8 cellular contexts compared by ENCODE assay signal in the genomic region with DNA sequence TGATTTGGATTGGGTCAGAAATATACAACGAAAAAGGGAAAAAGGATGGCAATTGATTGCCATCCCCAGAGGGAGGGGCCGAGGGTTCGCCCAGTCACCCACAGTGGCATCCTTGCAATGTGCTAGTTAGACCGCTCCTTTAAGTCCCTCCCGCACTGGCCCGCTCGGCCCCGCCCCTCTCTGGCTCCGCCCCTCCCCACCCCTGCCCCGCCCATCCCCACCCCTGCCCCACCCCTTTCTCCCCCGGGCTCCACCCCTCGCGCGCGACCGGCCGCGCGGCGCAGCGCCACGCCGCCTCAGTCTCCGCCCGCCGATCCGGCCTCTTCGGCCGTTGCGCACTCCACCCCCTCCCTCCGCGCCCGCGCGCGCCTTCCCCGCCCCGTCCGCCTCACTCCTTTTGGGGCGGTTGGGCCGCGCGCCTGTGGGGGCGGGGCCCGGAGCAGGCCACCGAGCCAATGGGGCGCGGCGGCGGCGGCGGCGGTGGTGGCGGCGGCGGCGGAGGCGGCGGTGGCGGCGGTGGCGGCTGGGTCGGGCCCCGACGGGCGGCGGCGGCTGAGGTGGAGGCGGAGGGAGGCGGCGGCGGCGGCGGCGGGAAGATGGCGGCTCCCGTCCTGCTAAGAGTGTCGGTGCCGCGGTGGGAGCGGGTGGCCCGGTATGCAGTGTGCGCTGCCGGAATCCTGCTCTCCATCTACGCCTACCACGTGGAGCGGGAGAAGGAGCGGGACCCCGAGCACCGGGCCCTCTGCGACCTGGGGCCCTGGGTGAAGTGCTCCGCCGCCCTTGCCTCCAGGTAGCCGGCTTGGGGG. TPM values are rescaled to one million over a fixed set of nuclear protein-coding genes. Genes with fewer than 3 reads are reported as not detected.
DNase-seq lines count a peak whose midpoint lies in the region; ATAC-seq and TF ChIP-seq lines count a peak whose summit lies in the region.

A gene (plus strand): TSS at position 299 of the 806 bp plus-strand sequence. CDS start 298 bp downstream, at position 597.

- H3K4me3 ChIP-seq in heart left ventricle (peak within 1 kb of the TSS; percentile 63 to 99 (median 83)), tibial nerve (peak within 1 kb of the TSS; percentile 63 to 98 (median 92))

- H3K36me3 ChIP-seq in heart left ventricle (peaks cover 0 to 3% (median 0%) of the 10 kb centered on the region in 9 donors), tibial nerve (no peaks in the 10 kb centered on the region)

- H3K4me1 ChIP-seq in heart left ventricle: peaks cover 0 to 20% (median 8%) of the 10 kb centered on the region in 12 donors
- peaks cover 0 to 26% (median 3%) of the 10 kb centered on the region in 4 donors for H3K4me1 ChIP-seq in tibial nerve

- peak in 1 of 2 donors; percentile 26 for TF ChIP-seq EP300 in tibial nerve (IDR thresholded peaks at IDR 0.05)

- in situ Hi-C loops in GM13976 (cut with MboI; ENCODE audit: low sequenced_read_pairs, unreplicated experiment): no loop called here

- peak in 1 of 2 donors; percentile 52 for TF ChIP-seq POLR2A in heart left ventricle (IDR thresholded peaks at IDR 0.05)
- TF ChIP-seq POLR2A in tibial nerve (IDR thresholded peaks at IDR 0.05): peak in 1 of 2 donors; percentile 31

- intact Hi-C loops in heart left ventricle (cut with DNase I): loop anchor here in 1 of 10 donors (10.0 kb wide), 1 partner anchor 112 kb away; a partner anchor contains a TSS

- 0 to 2% (median 0%) methylated on average over 28 to 94 of the region's 94 CpGs for WGBS in adipose tissue, 3 donors
- 0 to 2% (median 0%) methylated on average over 25 to 94 of the region's 94 CpGs for WGBS in heart left ventricle, 4 donors
- 0% methylated on average over 13 to 19 of the region's 94 CpGs for WGBS in tibial nerve, 2 donors

- no peak for TF ChIP-seq CTCF in GM13976 (IDR thresholded peaks at IDR 0.05; ENCODE audit: borderline replicate concordance, control extremely low read depth, extremely low read depth, insufficient read depth, missing control alignments)
- no peak for TF ChIP-seq CTCF in heart left ventricle (IDR thresholded peaks at IDR 0.05)
- TF ChIP-seq CTCF in tibial nerve (IDR thresholded peaks at IDR 0.05): no peak

- no peaks in the 10 kb centered on the region for H3K9me3 ChIP-seq in heart left ventricle
- no peaks in the 10 kb centered on the region for H3K9me3 ChIP-seq in tibial nerve

- DNase-seq in GM13976 (ENCODE audit: low spot score) (peak; percentile 93), NCI-H1436 (lab: John Stamatoyannopoulos, UW) (peak; percentile 89), T-helper 1 cell (peak; percentile 87 to 95 (median 92)), heart left ventricle (peak; percentile 96 to 99 (median 97)), pons (ENCODE audit: low spot score) (peak; percentile 92), tibial nerve (ENCODE audit: low spot score in 2 of 2) (peak; percentile 80 to 89)

- H3K27me3 ChIP-seq in heart left ventricle: no peaks in the 10 kb centered on the region
- no peaks in the 10 kb centered on the region for H3K27me3 ChIP-seq in tibial nerve

- no peak within 1 kb of the TSS for H3K27ac ChIP-seq in adipose tissue (ENCODE audit: low read depth, low read length)
- peak within 1 kb of the TSS in 11 of 12 donors; percentile 58 to 85 (median 78) for H3K27ac ChIP-seq in heart left ventricle
- H3K27ac ChIP-seq in tibial nerve: peak within 1 kb of the TSS; percentile 50 to 88 (median 86)

- ATAC-seq in HG02840 (IDR thresholded peaks at IDR 0.05; ENCODE audit: low FRiP score, unreplicated experiment): peak; percentile 79
- ATAC-seq in heart left ventricle: peak; percentile 94 to 99 (median 98)

RNA-seq across cellular contexts. Expression of the gene that starts here (rescaled TPM):
- polyA plus RNA-seq in adipose tissue: 10 to 100 TPM; 10.4 to 66.8 (median 21.6) TPM
- 10 to 100 TPM; 13.8 to 24.9 (median 18.6) TPM for total RNA-seq in heart left ventricle
- polyA plus RNA-seq in heart left ventricle: 10 to 100 TPM in 1 of 2 donors, 1 to 10 TPM in 1; 5.0 to 23.1 TPM
- 10 to 100 TPM; 24.1 to 33.7 (median 30.3) TPM for total RNA-seq in tibial nerve
